Comparison of ENCODE assay signal across 7 cellular contexts in the genomic region with DNA sequence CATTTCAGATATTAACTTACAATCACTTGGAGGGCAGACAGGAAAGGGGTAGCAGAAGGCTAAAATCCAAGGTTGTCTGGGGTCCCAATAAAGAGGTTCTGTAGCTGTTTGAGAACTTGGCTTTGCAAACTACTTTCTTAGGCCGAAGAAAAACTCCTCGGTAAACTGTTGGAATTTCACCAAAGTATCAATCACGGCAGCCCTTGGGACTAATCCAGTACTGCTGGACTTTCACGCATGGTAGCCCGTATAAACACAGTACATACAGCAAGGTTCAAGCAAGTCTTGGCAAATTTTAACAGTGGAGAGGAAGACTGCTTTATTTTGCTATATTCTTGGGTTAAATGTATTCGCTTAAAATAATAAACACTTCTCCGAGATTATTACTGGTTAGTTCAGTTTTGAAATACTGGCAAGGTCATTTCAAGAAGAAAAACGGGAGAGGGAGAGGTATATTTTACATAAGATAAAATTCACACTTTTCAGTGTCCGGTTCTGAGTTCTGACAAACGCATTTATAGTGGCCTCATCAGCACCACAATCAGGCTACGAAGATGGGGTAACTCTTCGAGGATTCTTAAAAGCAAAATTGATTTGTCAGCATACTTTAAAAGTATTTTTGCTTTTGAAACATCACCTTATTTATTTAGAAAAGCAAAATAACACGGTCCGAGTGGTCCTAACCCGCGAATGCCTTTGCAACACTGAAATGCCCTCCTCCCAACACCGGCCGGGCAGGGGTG. TPM values are rescaled to one million over a fixed set of nuclear protein-coding genes. Genes with fewer than 3 reads are reported as not detected.
DNase-seq lines count a peak whose midpoint lies in the region; ATAC-seq and TF ChIP-seq lines count a peak whose summit lies in the region.

No MANE protein-coding gene starts in this region.

- WGBS in HUES64: 43% methylated on average over 17 of the region's 18 CpGs

- H3K4me3 ChIP-seq in HUES64 (ENCODE audit: low read length): peak overlapping the region; percentile 92
- H3K4me3 ChIP-seq in kidney epithelial cell (ENCODE audit: low read depth, low read length): peak overlapping the region; percentile 79
- H3K4me3 ChIP-seq in subcutaneous abdominal adipose tissue (ENCODE audit: low read depth in 1 of 5, low read length in 5 of 5): peak overlapping the region; percentile 22 to 85 (median 78)

- H3K27ac Mint-ChIP-seq in activated naive CD8-positive, alpha-beta T cell treated with anti-CD3 and anti-CD28 coated beads, Interleukin-2, amount 50 U/mL, for 24 hours: no peak overlapping the region

- H3K9me3 Mint-ChIP-seq in activated naive CD8-positive, alpha-beta T cell treated with anti-CD3 and anti-CD28 coated beads, Interleukin-2, amount 50 U/mL, for 24 hours: no peaks in the 10 kb centered on the region

- peak overlapping the region; percentile 67 for H3K9ac ChIP-seq in HUES64 (ENCODE audit: low read depth, low read length)
- H3K9ac ChIP-seq in subcutaneous abdominal adipose tissue (ENCODE audit: low read length in 5 of 5): peak overlapping the region; percentile 64 to 81 (median 70)

- peaks cover 46% of the 10 kb centered on the region for H3K4me1 Mint-ChIP-seq in activated naive CD8-positive, alpha-beta T cell treated with anti-CD3 and anti-CD28 coated beads, Interleukin-2, amount 50 U/mL, for 24 hours

- H3K4me3 Mint-ChIP-seq in activated naive CD8-positive, alpha-beta T cell treated with anti-CD3 and anti-CD28 coated beads, Interleukin-2, amount 50 U/mL, for 24 hours: peak overlapping the region; percentile 90

- H3K27me3 ChIP-seq in HUES64 (ENCODE audit: insufficient read depth, low read length) (no peaks in the 10 kb centered on the region), kidney epithelial cell (ENCODE audit: control insufficient read depth, insufficient read depth, low read length) (no peaks in the 10 kb centered on the region), subcutaneous abdominal adipose tissue (ENCODE audit: control insufficient read depth in 5 of 5, insufficient read depth in 4 of 5, low read length in 5 of 5) (no peaks in the 10 kb centered on the region)

- H3K27ac ChIP-seq in HUES64 (ENCODE audit: low read depth, low read length) (no peak overlapping the region; the same call in 1 of the 2 replicates), subcutaneous abdominal adipose tissue (ENCODE audit: low read depth, low read length) (peak overlapping the region; percentile 79)

- no peaks in the 10 kb centered on the region for H3K36me3 ChIP-seq in HUES64 (ENCODE audit: insufficient read depth, low read length)
- H3K36me3 ChIP-seq in kidney epithelial cell (ENCODE audit: control insufficient read depth, insufficient read depth, low read length): no peaks in the 10 kb centered on the region
- H3K36me3 ChIP-seq in subcutaneous abdominal adipose tissue (ENCODE audit: control insufficient read depth in 5 of 5, insufficient read depth in 5 of 5, low read length in 5 of 5): no peaks in the 10 kb centered on the region

- no peaks in the 10 kb centered on the region for H3K27me3 Mint-ChIP-seq in activated naive CD8-positive, alpha-beta T cell treated with anti-CD3 and anti-CD28 coated beads, Interleukin-2, amount 50 U/mL, for 24 hours

- ATAC-seq in activated naive CD8-positive, alpha-beta T cell treated with anti-CD3 and anti-CD28 coated beads, Interleukin-2, amount 50 U/mL, for 24 hours: no peak
- no peak for ATAC-seq in HG02678 (IDR thresholded peaks at IDR 0.05; ENCODE audit: unreplicated experiment)

- H3K36me3 Mint-ChIP-seq in activated naive CD8-positive, alpha-beta T cell treated with anti-CD3 and anti-CD28 coated beads, Interleukin-2, amount 50 U/mL, for 24 hours (ENCODE audit: low read depth): no peaks in the 10 kb centered on the region

- H3K9me3 ChIP-seq in HUES64 (ENCODE audit: insufficient read depth, low read depth, low read length) (no peaks in the 10 kb centered on the region), subcutaneous abdominal adipose tissue (ENCODE audit: control insufficient read depth in 5 of 5, low read length in 5 of 5) (no peaks in the 10 kb centered on the region)

- DNase-seq in activated naive CD8-positive, alpha-beta T cell treated with anti-CD3 and anti-CD28 coated beads, Interleukin-2, amount 50 U/mL, for 24 hours: no peak
- no peak for DNase-seq in kidney epithelial cell (ENCODE audit: low read depth)
- DNase-seq in SHP77 treated with DMSO at 0.1 percent for 48 hours (lab: John Stamatoyannopoulos, UW): no peak
- no peak for DNase-seq in NCI-H524 treated with DMSO at 0.1 percent for 48 hours (lab: John Stamatoyannopoulos, UW)

- no peak for TF ChIP-seq CTCF in kidney epithelial cell (IDR thresholded peaks at IDR 0.05; ENCODE audit: insufficient read depth, low read length, poor library complexity, severe bottlenecking)

- peaks cover 22% of the 10 kb centered on the region for H3K4me1 ChIP-seq in HUES64 (ENCODE audit: insufficient read depth, low read length)
- H3K4me1 ChIP-seq in subcutaneous abdominal adipose tissue (ENCODE audit: control insufficient read depth in 5 of 5, insufficient read depth in 5 of 5, low read length in 5 of 5): peaks cover 4 to 43% (median 37%) of the 10 kb centered on the region in 5 donors

RNA-seq across cellular contexts. Expression of a gene that starts 1.3 kb away (rescaled TPM):
- polyA plus RNA-seq in HUES64 (2013, experiment 1 of 2): 35.7 TPM
- polyA plus RNA-seq in HUES64 (2013, experiment 2 of 2): 39.1 TPM
- total RNA-seq in kidney epithelial cell: 47.2 and 54.7 TPM in 2 replicates

RNA-seq across cellular contexts. Expression of a gene that starts 1.9 kb away (rescaled TPM):
- polyA plus RNA-seq in HUES64 (2013, experiment 1 of 2): 46.6 TPM
- polyA plus RNA-seq in HUES64 (2013, experiment 2 of 2): 56.0 TPM
- 17.5 and 21.9 TPM in 2 replicates for total RNA-seq in kidney epithelial cell
